ENCODE assay signal across 14 cellular contexts in genomic region chr5:60810438-60811085, GRCh38. TPM values are rescaled to one million over a fixed set of nuclear protein-coding genes. Genes with fewer than 3 reads are reported as not detected.
DNase-seq lines count a peak whose midpoint lies in the region; ATAC-seq and TF ChIP-seq lines count a peak whose summit lies in the region.
"Had no signal": no experiment of that assay in that cellular context is flagged by ENCODE, and none has a peak within 500 bp of the region (broad histone marks: within the 10 kb centered on the region; RNA-seq: fewer than 3 reads in every experiment).

No MANE protein-coding gene starts in this region.

- H3K27me3 ChIP-seq in kidney epithelial cell (ENCODE audit: control insufficient read depth, insufficient read depth, low read length) = no peaks in the 10 kb centered on the region
- H3K27me3 ChIP-seq: ascending aorta, right lobe of liver, testis had no signal

- DNase-seq in HCEC 1CT (peak; percentile 30), HT1080 (ENCODE audit: low read depth) (peak; percentile 48), kidney epithelial cell (ENCODE audit: low read depth) (peak; percentile 65), NOMO-1 treated with dmso at 0.1 percent for 144 hours (lab: John Stamatoyannopoulos, UW; ENCODE audit: unreplicated experiment) (no peak), activated T-cell treated with anti-CD3 and anti-CD28 coated beads for 4 hours (no peak)
- no peak for DNase-seq in activated naive CD8-positive, alpha-beta T cell treated with anti-CD3 and anti-CD28 coated beads for 36 hours
- no peak for DNase-seq in stimulated activated naive CD4-positive, alpha-beta T cell (lab: John Stamatoyannopoulos, UW)
- DNase-seq: activated B cell treated with CpG ODN at 0.5 μM for 24 hours, DND-41, NCI-H748 treated with DMSO at 0.1 percent for 48 hours, right lobe of liver, testis had no signal

- ATAC-seq in GM18517 (IDR thresholded peaks at IDR 0.05; ENCODE audit: unreplicated experiment) = peak; percentile 89

- H3K9me3 Mint-ChIP-seq in activated naive CD8-positive, alpha-beta T cell treated with anti-CD3 and anti-CD28 coated beads for 36 hours = no peaks in the 10 kb centered on the region
- H3K9me3 Mint-ChIP-seq: activated B cell treated with CpG ODN at 0.5 μM for 24 hours had no signal

- no peak overlapping the region for H3K4me3 ChIP-seq in kidney epithelial cell (ENCODE audit: low read depth, low read length)
- H3K4me3 ChIP-seq: ascending aorta, right lobe of liver, testis had no signal

- H3K27me3 Mint-ChIP-seq in activated naive CD8-positive, alpha-beta T cell treated with anti-CD3 and anti-CD28 coated beads for 36 hours = peaks cover 3% of the 10 kb centered on the region
- H3K27me3 Mint-ChIP-seq: activated B cell treated with CpG ODN at 0.5 μM for 24 hours had no signal

- no peaks in the 10 kb centered on the region for H3K36me3 Mint-ChIP-seq in activated naive CD8-positive, alpha-beta T cell treated with anti-CD3 and anti-CD28 coated beads for 36 hours

- no peak overlapping the region for H3K4me3 Mint-ChIP-seq in activated naive CD8-positive, alpha-beta T cell treated with anti-CD3 and anti-CD28 coated beads for 36 hours
- H3K4me3 Mint-ChIP-seq: activated B cell treated with CpG ODN at 0.5 μM for 24 hours had no signal

- no peak overlapping the region for H3K27ac Mint-ChIP-seq in activated naive CD8-positive, alpha-beta T cell treated with anti-CD3 and anti-CD28 coated beads for 36 hours
- H3K27ac Mint-ChIP-seq: activated B cell treated with CpG ODN at 0.5 μM for 24 hours had no signal

- no peaks in the 10 kb centered on the region for H3K36me3 ChIP-seq in kidney epithelial cell (ENCODE audit: control insufficient read depth, insufficient read depth, low read length)
- H3K36me3 ChIP-seq: ascending aorta, right lobe of liver had no signal

- TF ChIP-seq CTCF in kidney epithelial cell (IDR thresholded peaks at IDR 0.05; ENCODE audit: insufficient read depth, low read length, poor library complexity, severe bottlenecking) = no peak

- H3K4me1 Mint-ChIP-seq in activated naive CD8-positive, alpha-beta T cell treated with anti-CD3 and anti-CD28 coated beads for 36 hours = no peaks in the 10 kb centered on the region
- H3K4me1 Mint-ChIP-seq: activated B cell treated with CpG ODN at 0.5 μM for 24 hours had no signal

RNA-seq across cellular contexts. Expression of gene ELOVL7, which starts 33.5 kb away (rescaled TPM):
- total RNA-seq in HT1080 (2014; rRNA removed; shearing (Covaris generic)) = 2.6 and 4.4 TPM in 2 replicates
- 5.6 and 6.5 TPM in 2 replicates for polyA plus RNA-seq in HT1080 (2015; cell fraction: cytosol; rRNA removed)
- polyA plus RNA-seq in HT1080 (2015; cell fraction: nucleus; rRNA removed) = 5.6 and 6.4 TPM in 2 replicates
- total RNA-seq in kidney epithelial cell = 31.6 and 35.3 TPM in 2 replicates
- total RNA-seq in activated naive CD8-positive, alpha-beta T cell treated with anti-CD3 and anti-CD28 coated beads for 36 hours = under 1 TPM; 0.31 to 0.32 TPM

Comparison
In these comparisons a context has a peak if more than half of its experiments do, and no peak if none do; other contexts are left out.
1. DNase-seq: peak in HCEC 1CT (single experiment), HT1080 (single experiment) and kidney epithelial cell (single experiment); none in activated naive CD8-positive, alpha-beta T cell treated with anti-CD3 and anti-CD28 coated beads for 36 hours (single experiment), stimulated activated naive CD4-positive, alpha-beta T cell (0 of 6), NOMO-1 treated with dmso at 0.1 percent for 144 hours (single experiment) and activated T-cell treated with anti-CD3 and anti-CD28 coated beads for 4 hours (single experiment).